8 cellular contexts compared by ENCODE assay signal in the genomic region with DNA sequence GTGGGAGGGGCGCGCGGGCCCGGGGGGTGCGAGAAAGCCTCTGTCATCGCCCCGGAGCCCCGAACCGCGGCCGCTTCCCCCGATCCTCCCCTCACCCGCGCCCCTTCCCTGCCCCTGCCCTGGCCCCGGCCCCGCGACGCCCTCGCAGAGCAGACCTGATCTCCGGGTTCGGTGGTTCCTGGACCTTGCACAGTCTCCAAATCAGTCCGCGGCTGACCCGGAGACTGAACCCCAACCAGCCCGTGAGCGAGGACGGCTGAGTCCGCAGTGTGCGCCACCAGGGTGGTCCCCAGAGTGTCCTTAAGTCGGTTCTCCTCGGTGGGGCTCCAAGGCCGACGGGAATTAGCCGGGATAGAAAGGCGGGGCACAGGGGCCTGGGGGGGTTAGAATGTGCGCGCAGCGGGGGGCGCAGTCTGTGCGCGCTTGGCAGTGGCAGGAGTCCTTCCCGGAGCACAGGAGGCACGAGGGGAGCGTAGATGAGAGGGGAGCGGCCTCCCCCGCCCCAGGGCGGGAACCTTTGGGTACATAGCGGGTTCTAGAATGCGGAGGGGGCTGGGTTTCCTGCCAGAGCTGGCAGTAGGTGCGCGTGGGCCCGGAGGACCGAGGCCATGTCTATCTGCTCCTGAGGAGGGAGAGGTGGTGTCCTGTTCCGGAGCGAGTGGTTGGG. TPM values are rescaled to one million over a fixed set of nuclear protein-coding genes. Genes with fewer than 3 reads are reported as not detected.
DNase-seq lines count a peak whose midpoint lies in the region; ATAC-seq, FAIRE-seq and TF ChIP-seq lines count a peak whose summit lies in the region.

No MANE protein-coding gene starts in this region.

- no peaks in the 10 kb centered on the region for H3K9me2 ChIP-seq in SU-DHL-6 (replicated peaks; ENCODE audit: insufficient read depth, low read length)

- peaks cover 9% of the 10 kb centered on the region; the same call in 1 of the 2 replicates for H3K79me2 ChIP-seq in SU-DHL-6 (ENCODE audit: insufficient read depth, low read length)

- H4K20me1 ChIP-seq in SU-DHL-6 (ENCODE audit: low read depth, low read length): no peaks in the 10 kb centered on the region

- in situ Hi-C loops in HAP-1 (cut with MboI; ENCODE audit: low sequenced_read_pairs): no loop called here

- peak overlapping the region; percentile 90 for H3K9ac ChIP-seq in SU-DHL-6 (ENCODE audit: low read length)

- H3K27me3 ChIP-seq in HAP-1 (ENCODE audit: low read depth): no peaks in the 10 kb centered on the region
- H3K27me3 ChIP-seq in SU-DHL-6 (ENCODE audit: low read length): no peaks in the 10 kb centered on the region
- no peaks in the 10 kb centered on the region for H3K27me3 ChIP-seq in ectodermal cell (ENCODE audit: control insufficient read depth, insufficient read depth, low read length, poor library complexity, severe bottlenecking)

- WGBS in ectodermal cell, 2 experiments: 6% methylated on average over 55 of the region's 55 CpGs
- WGBS in urinary bladder: 6% methylated on average over 55 of the region's 55 CpGs

- ATAC-seq in mucosa of descending colon (peak; percentile 41), GM21717 (IDR thresholded peaks at IDR 0.05; ENCODE audit: unreplicated experiment) (no peak)

- DNase-seq in D721Med (ENCODE audit: insufficient read length, low spot score) (peak; percentile 70), HAP-1 (ENCODE audit: low spot score in 2 of 2) (peak; percentile 45 to 77), mucosa of descending colon (peak in 2 of 3 donors; percentile 53 to 58)
- no peak for DNase-seq in effector CD4-positive, alpha-beta T cell

- H3K27ac ChIP-seq in SU-DHL-6 (ENCODE audit: low read depth, low read length) (peak overlapping the region; percentile 52), ectodermal cell (ENCODE audit: insufficient read depth, low read depth, low read length, poor library complexity, severe bottlenecking) (peak overlapping the region; percentile 16), urinary bladder (ENCODE audit: low read depth) (peak overlapping the region; percentile 39)

- peak overlapping the region; percentile 98 for H2AFZ ChIP-seq in SU-DHL-6 (ENCODE audit: low read depth, low read length, severe bottlenecking)

- H3K4me3 ChIP-seq in HAP-1 (peak overlapping the region; percentile 87), SU-DHL-6 (ENCODE audit: insufficient read depth, low read length, poor library complexity, severe bottlenecking) (peak overlapping the region; percentile 87), ectodermal cell (ENCODE audit: insufficient read depth, low read depth, low read length) (peak overlapping the region; percentile 72), mucosa of descending colon (peak overlapping the region; percentile 22), urinary bladder (ENCODE audit: low read depth, low read length) (peak overlapping the region; percentile 58)

- H3K36me3 ChIP-seq in HAP-1 (replicated peaks) (peaks cover 25% of the 10 kb centered on the region), SU-DHL-6 (ENCODE audit: low read length) (no peaks in the 10 kb centered on the region), ectodermal cell (ENCODE audit: control insufficient read depth, insufficient read depth, low read length) (no peaks in the 10 kb centered on the region), mucosa of descending colon (ENCODE audit: low read depth) (no peaks in the 10 kb centered on the region), urinary bladder (ENCODE audit: insufficient read depth) (no peaks in the 10 kb centered on the region)

- peak overlapping the region; percentile 72 for H3K4me2 ChIP-seq in SU-DHL-6 (ENCODE audit: low read depth, low read length, poor library complexity, severe bottlenecking)

- H3K4me1 ChIP-seq in HAP-1: peaks cover 3% of the 10 kb centered on the region
- H3K4me1 ChIP-seq in ectodermal cell (ENCODE audit: control insufficient read depth, insufficient read depth, low read length): no peaks in the 10 kb centered on the region
- H3K4me1 ChIP-seq in mucosa of descending colon (ENCODE audit: low read depth): peaks cover 4% of the 10 kb centered on the region
- no peaks in the 10 kb centered on the region for H3K4me1 ChIP-seq in urinary bladder (ENCODE audit: insufficient read depth)

- TF ChIP-seq CTCF in D721Med (IDR thresholded peaks at IDR 0.05; ENCODE audit: insufficient read depth, missing control alignments): no peak
- no peak for TF ChIP-seq CTCF in SU-DHL-6 (IDR thresholded peaks at IDR 0.05; ENCODE audit: insufficient read depth, low read length, poor library complexity, severe bottlenecking)
- TF ChIP-seq CTCF in mucosa of descending colon (IDR thresholded peaks at IDR 0.05): no peak

- intact Hi-C loops in mucosa of descending colon (cut with DNase I, micrococcal nuclease): no loop called here

- no peak for FAIRE-seq in D721Med (lab: Jason Lieb, UNC)

- H3K9me3 ChIP-seq in HAP-1: no peaks in the 10 kb centered on the region
- no peaks in the 10 kb centered on the region for H3K9me3 ChIP-seq in SU-DHL-6 (ENCODE audit: insufficient read depth, low read length)
- no peaks in the 10 kb centered on the region for H3K9me3 ChIP-seq in ectodermal cell (ENCODE audit: control insufficient read depth, low read length)
- H3K9me3 ChIP-seq in mucosa of descending colon: no peaks in the 10 kb centered on the region

- H3F3A ChIP-seq in SU-DHL-6 (ENCODE audit: insufficient read depth): peaks cover 14% of the 10 kb centered on the region

RNA-seq across cellular contexts. Expression of a gene that starts 0.8 kb away (rescaled TPM):
- polyA plus RNA-seq in ectodermal cell (2013, experiment 1 of 4): 16.8 TPM
- polyA plus RNA-seq in ectodermal cell (2013, experiment 2 of 4): 13.9 TPM
- 13.9 TPM for polyA plus RNA-seq in ectodermal cell (2013, experiment 3 of 4)
- polyA plus RNA-seq in ectodermal cell (2013, experiment 4 of 4): 13.0 TPM
- total RNA-seq in mucosa of descending colon (1 to 10 TPM; 2.5 to 4.9 (median 3.8) TPM), urinary bladder (2.4 TPM)
- polyA plus RNA-seq in urinary bladder: 9.5 TPM

RNA-seq across cellular contexts. Expression of a gene that starts 14.1 kb away (rescaled TPM):
- polyA plus RNA-seq in ectodermal cell (2013, experiment 1 of 4): 1,043 TPM
- polyA plus RNA-seq in ectodermal cell (2013, experiment 2 of 4): 1,040 TPM
- polyA plus RNA-seq in ectodermal cell (2013, experiment 3 of 4): 878 TPM
- 915 TPM for polyA plus RNA-seq in ectodermal cell (2013, experiment 4 of 4)
- total RNA-seq in mucosa of descending colon (100 to 1,000 TPM; 174 to 272 (median 212) TPM), urinary bladder (382 TPM)
- polyA plus RNA-seq in urinary bladder: 157 TPM

RNA-seq across cellular contexts. Expression of a gene that starts 20.8 kb away (rescaled TPM):
- 42.8 TPM for polyA plus RNA-seq in ectodermal cell (2013, experiment 1 of 4)
- polyA plus RNA-seq in ectodermal cell (2013, experiment 2 of 4): 45.8 TPM
- 38.0 TPM for polyA plus RNA-seq in ectodermal cell (2013, experiment 3 of 4)
- 35.8 TPM for polyA plus RNA-seq in ectodermal cell (2013, experiment 4 of 4)
- total RNA-seq in mucosa of descending colon (10 to 100 TPM; 33.0 to 89.5 (median 76.8) TPM), urinary bladder (6.3 TPM)
- 35.5 TPM for polyA plus RNA-seq in urinary bladder

RNA-seq across cellular contexts. Expression of a gene that starts 46.4 kb away (rescaled TPM):
- 96.4 TPM for polyA plus RNA-seq in ectodermal cell (2013, experiment 1 of 4)
- polyA plus RNA-seq in ectodermal cell (2013, experiment 2 of 4): 86.5 TPM
- 81.8 TPM for polyA plus RNA-seq in ectodermal cell (2013, experiment 3 of 4)
- 81.1 TPM for polyA plus RNA-seq in ectodermal cell (2013, experiment 4 of 4)
- 10 to 100 TPM; 36.7 to 46.3 (median 43.7) TPM for total RNA-seq in mucosa of descending colon
- total RNA-seq in urinary bladder: 26.9 TPM
- 30.3 TPM for polyA plus RNA-seq in urinary bladder

Comparison
In these comparisons a context has a peak if more than half of its experiments do, and no peak if none do; other contexts are left out.
1. H3K4me3 ChIP-seq: peak in every context shown above with its lines; median percentile 87 in HAP-1; 87 in SU-DHL-6; 72 in ectodermal cell; 58 in urinary bladder; 22 in mucosa of descending colon.